In genomic region chr5:159976921-159977320, GRCh38 we compare ENCODE assay signal across 32 cellular contexts.
"Had no signal": no experiment of that assay in that cellular context is flagged by ENCODE, and none has a peak within 500 bp of the region (broad histone marks: within the 10 kb centered on the region; RNA-seq: fewer than 3 reads in every experiment).

No MANE protein-coding gene starts in this region.

- DNase-seq: activated B cell treated with CpG ODN at 0.5 μM for 24 hours; activated CD4-positive, alpha-beta memory T cell treated with anti-CD3 and anti-CD28 coated beads for 36 hours; activated CD4-positive, alpha-beta T cell treated with anti-CD3 and anti-CD28 coated beads for 4 hours; activated CD4-positive, alpha-beta T cell treated with anti-CD3 and anti-CD28 coated beads, Interleukin-2, amount 10 ng/mL, durations not matched to agents 24 days and 14 days; activated CD4-positive, alpha-beta T cell treated with anti-CD3 and anti-CD28 coated beads, Interleukin-2, amount 50 U/mL, for 1 hour; activated CD4-positive, alpha-beta T cell treated with anti-CD3 and anti-CD28 coated beads, Interleukin-2, amount 50 U/mL, for 4 hours; activated CD4-positive, CD25-positive, alpha-beta regulatory T cell treated with anti-CD3 and anti-CD28 coated beads, Interleukin-2, amount 50 U/mL, for 72 hours; activated CD8-positive, alpha-beta memory T cell treated with anti-CD3 and anti-CD28 coated beads, Interleukin-2, amount 50 U/mL, for 4 hours; activated CD8-positive, alpha-beta T cell treated with anti-CD3 and anti-CD28 coated beads for 36 hours; activated effector memory CD4-positive, alpha-beta T cell treated with anti-CD3 and anti-CD28 coated beads, Interleukin-2, amount 50 U/mL, for 16 hours; activated gamma-delta T cell treated with Interleukin-2 at 50 U/mL for 16 hours; activated naive CD4-positive, alpha-beta T cell; activated naive CD4-positive, alpha-beta T cell treated with anti-CD3 and anti-CD28 coated beads for 36 hours; activated naive CD4-positive, alpha-beta T cell treated with anti-CD3 and anti-CD28 coated beads, Interleukin-2, amount 50 U/mL, for 16 hours; activated naive CD8-positive, alpha-beta T cell treated with anti-CD3 and anti-CD28 coated beads for 36 hours; activated T-cell treated with anti-CD3 and anti-CD28 coated beads for 4 hours; activated T-cell treated with anti-CD3 and anti-CD28 coated beads, Interleukin-2, amount 50 U/mL, for 1 hour; activated T-cell treated with anti-CD3 and anti-CD28 coated beads, Interleukin-2, amount 50 U/mL, for 4 hours; activated T-cell treated with anti-CD3 and anti-CD28 coated beads, Interleukin-2, amount 50 U/mL, for 72 hours; amniotic stem cell; aorta; caudate nucleus; cerebellar nuclear complex; T-helper 2 cell; T-helper 9 cell had no signal

- H3K36me3 ChIP-seq: adrenal gland, cardiac muscle cell had no signal

- H3K27ac ChIP-seq: adrenal gland, cardiac muscle cell, VCaP had no signal

- FAIRE-seq: bronchial epithelial cell, TTC549 had no signal

- H3K4me3 ChIP-seq: adrenal gland, cardiac muscle cell had no signal

- ATAC-seq: activated CD8-positive, alpha-beta T cell treated with anti-CD3 and anti-CD28 coated beads for 36 hours; activated naive CD4-positive, alpha-beta T cell treated with anti-CD3 and anti-CD28 coated beads, Interleukin-2, amount 50 U/mL, for 72 hours; activated T-cell treated with anti-CD3 and anti-CD28 coated beads, Interleukin-2, amount 50 U/mL, for 4 hours; activated T-cell treated with anti-CD3 and anti-CD28 coated beads, Interleukin-2, amount 50 U/mL, for 72 hours; activated T-helper 17 cell treated with anti-CD3 and anti-CD28 coated beads, Interleukin-2, amount 50 U/mL, for 72 hours had no signal

- H3K9me3 ChIP-seq: adrenal gland had no signal
